In the genomic region with DNA sequence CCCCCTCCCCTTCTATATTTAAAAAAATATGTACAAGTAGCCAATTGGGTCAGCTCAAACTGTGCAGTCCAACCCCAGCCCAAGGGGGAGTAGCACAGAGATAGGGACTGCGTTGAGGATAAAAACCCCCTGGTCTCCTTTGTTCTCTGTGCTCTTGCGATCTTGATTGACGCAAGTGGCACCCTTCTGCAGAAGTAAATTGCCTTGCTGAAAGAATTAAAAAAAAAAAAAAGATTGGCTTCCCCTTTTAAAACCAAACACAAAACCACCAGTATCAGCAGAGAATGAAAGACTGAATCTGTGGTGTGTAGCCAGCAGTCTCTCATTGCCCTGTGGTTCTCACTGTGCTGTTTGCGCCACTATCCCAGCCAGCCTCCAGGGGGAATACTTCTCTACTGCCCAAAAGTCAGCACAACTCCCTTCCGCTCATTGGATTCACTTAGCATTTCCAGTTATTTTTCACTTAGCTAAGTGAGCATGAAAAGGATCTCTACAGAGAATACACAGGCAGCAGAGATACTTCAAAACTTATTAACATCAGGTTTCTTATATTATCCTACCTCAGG, we compare ENCODE assay signal across 17 cellular contexts. TPM values are rescaled to one million over a fixed set of nuclear protein-coding genes. Genes with fewer than 3 reads are reported as not detected.
DNase-seq lines count a peak whose midpoint lies in the region; ATAC-seq and TF ChIP-seq lines count a peak whose summit lies in the region.
"Had no signal": no experiment of that assay in that cellular context is flagged by ENCODE, and none has a peak within 500 bp of the region (broad histone marks: within the 10 kb centered on the region; RNA-seq: fewer than 3 reads in every experiment).

No MANE protein-coding gene starts in this region.

- H3K4me3 ChIP-seq in DND-41 (ENCODE audit: low read depth in 1 of 2, low read length in 2 of 2) (no peak overlapping the region; a peak in 1 of 4 replicates), Karpas-422 (ENCODE audit: low read length) (no peak overlapping the region), choroid plexus epithelial cell (ENCODE audit: low read depth, low read length) (no peak overlapping the region), stomach (no peak overlapping the region), tibial nerve (no peak overlapping the region)
- H3K4me3 ChIP-seq: PC-9 had no signal

- no peak for TF ChIP-seq POLR2A in stomach (IDR thresholded peaks at IDR 0.05)
- TF ChIP-seq POLR2A in tibial nerve (IDR thresholded peaks at IDR 0.05): no peak

- TF ChIP-seq EP300 in stomach (IDR thresholded peaks at IDR 0.05): no peak
- TF ChIP-seq EP300 in tibial nerve (IDR thresholded peaks at IDR 0.05): no peak

- no peaks in the 10 kb centered on the region for H3K9me2 ChIP-seq in Karpas-422 (replicated peaks; ENCODE audit: insufficient read depth, low read length)

- peaks cover 6 to 29% (median 18%) of the 10 kb centered on the region in 7 donors for H3K9me3 Mint-ChIP-seq in naive B cell

- H3K4me2 ChIP-seq in DND-41 (ENCODE audit: insufficient read depth, low read length) (no peak overlapping the region), Karpas-422 (ENCODE audit: low read depth, low read length, poor library complexity, severe bottlenecking) (no peak overlapping the region)
- H3K4me2 ChIP-seq: PC-9 had no signal

- ATAC-seq in DND-41 (ENCODE audit: insufficient read depth, low read depth) (no peak), naive B cell (ENCODE audit: low read depth in 2 of 2) (no peak)
- ATAC-seq: activated CD8-positive, alpha-beta T cell treated with anti-CD3 and anti-CD28 coated beads, Interleukin-2, amount 10 ng/mL, durations not matched to agents 7 days and 5 days; sciatic nerve had no signal

- TF ChIP-seq CTCF in DND-41 (IDR thresholded peaks at IDR 0.05; ENCODE audit: borderline replicate concordance, extremely low read depth, low read length, poor library complexity, severe bottlenecking) (peak; percentile 14), choroid plexus epithelial cell (conservative IDR thresholded peaks at IDR 0.05; ENCODE audit: low read depth, low read length) (peak; percentile 26), stomach (IDR thresholded peaks at IDR 0.05) (no peak), tibial nerve (IDR thresholded peaks at IDR 0.05) (no peak)

- peaks cover 39 to 49% (median 43%) of the 10 kb centered on the region in 3 donors for H3K4me1 Mint-ChIP-seq in naive B cell

- H3K79me2 ChIP-seq in DND-41 (ENCODE audit: insufficient read depth, low read length) (no peaks in the 10 kb centered on the region), Karpas-422 (ENCODE audit: low read length) (peaks cover 72% of the 10 kb centered on the region)

- no peak overlapping the region for H3K27ac ChIP-seq in DND-41 (ENCODE audit: low read length)
- no peak overlapping the region for H3K27ac ChIP-seq in Karpas-422 (ENCODE audit: low read length)
- H3K27ac ChIP-seq in stomach: no peak overlapping the region
- no peak overlapping the region for H3K27ac ChIP-seq in tibial nerve
- H3K27ac ChIP-seq: PC-9 had no signal

- H4K20me1 ChIP-seq in DND-41 (ENCODE audit: insufficient read depth, low read length) (no peaks in the 10 kb centered on the region), Karpas-422 (ENCODE audit: insufficient read depth, low read depth, low read length) (no peaks in the 10 kb centered on the region)

- H3K9ac ChIP-seq in DND-41 (ENCODE audit: low read depth, low read length) (no peak overlapping the region), Karpas-422 (ENCODE audit: low read length) (no peak overlapping the region)

- H2AFZ ChIP-seq in DND-41 (ENCODE audit: low read depth, low read length) (no peak overlapping the region), Karpas-422 (ENCODE audit: low read length) (no peak overlapping the region)
- H2AFZ ChIP-seq: PC-9 had no signal

- no peak for DNase-seq in DND-41
- peak; percentile 48 for DNase-seq in Karpas-422
- no peak for DNase-seq in choroid plexus epithelial cell (ENCODE audit: low read depth)
- DNase-seq in naive B cell: no peak
- no peak for DNase-seq in 8988T
- DNase-seq in stomach: no peak
- DNase-seq in tibial nerve (ENCODE audit: low spot score in 2 of 2): no peak
- DNase-seq in GDM1 (lab: John Stamatoyannopoulos, UW): no peak
- DNase-seq: activated CD8-positive, alpha-beta T cell treated with anti-CD3 and anti-CD28 coated beads, Interleukin-2, amount 10 ng/mL, durations not matched to agents 7 days and 5 days; Calu3; HCEC 1CT; NCI-H2029; PC-9; substantia nigra; T-helper 9 cell had no signal

- peaks cover 44 to 49% of the 10 kb centered on the region in 2 donors for H3K36me3 Mint-ChIP-seq in naive B cell

- H3K36me3 ChIP-seq in DND-41 (ENCODE audit: insufficient read depth, low read length) (0 out of 2 replicates have a peak, but pooled peaks cover 4% of the 10 kb centered on the region), Karpas-422 (ENCODE audit: insufficient read depth, low read length) (no peaks in the 10 kb centered on the region), stomach (peaks cover 0 to 11% (median 0%) of the 10 kb centered on the region in 4 donors), tibial nerve (peaks cover 0 to 23% (median 0%) of the 10 kb centered on the region in 3 donors)

- H3K27ac Mint-ChIP-seq in naive B cell: peak overlapping the region in 4 of 6 donors; percentile 24 to 79 (median 58)
- H3K27ac Mint-ChIP-seq: activated CD8-positive, alpha-beta T cell treated with anti-CD3 and anti-CD28 coated beads, Interleukin-2, amount 10 ng/mL, durations not matched to agents 7 days and 5 days had no signal

- H3K4me1 ChIP-seq in DND-41 (ENCODE audit: insufficient read depth, low read length): peaks cover 9% of the 10 kb centered on the region
- peaks cover 8% of the 10 kb centered on the region for H3K4me1 ChIP-seq in Karpas-422 (ENCODE audit: low read length)
- H3K4me1 ChIP-seq in stomach: peaks cover 15 to 34% (median 25%) of the 10 kb centered on the region in 4 donors
- H3K4me1 ChIP-seq in tibial nerve: no peaks in the 10 kb centered on the region

- H3K4me3 Mint-ChIP-seq in naive B cell: peak overlapping the region in 1 of 8 donors; percentile 36
- H3K4me3 Mint-ChIP-seq: activated CD8-positive, alpha-beta T cell treated with anti-CD3 and anti-CD28 coated beads, Interleukin-2, amount 10 ng/mL, durations not matched to agents 7 days and 5 days; central memory CD8-positive, alpha-beta T cell had no signal

- intact Hi-C loops in stomach (cut with DNase I; ENCODE audit: low total_unique reads): no loop called here

- 95 to 99% (median 98%) methylated on average over 5 of the region's 5 CpGs for WGBS in stomach, 5 donors
- 97 to 99% methylated on average over 5 of the region's 5 CpGs for WGBS in tibial nerve, 2 donors

- no peaks in the 10 kb centered on the region for H3K27me3 Mint-ChIP-seq in naive B cell
- H3K27me3 Mint-ChIP-seq: central memory CD8-positive, alpha-beta T cell had no signal

- H3K27me3 ChIP-seq in DND-41 (ENCODE audit: insufficient read depth, low read length, poor library complexity) (no peaks in the 10 kb centered on the region), Karpas-422 (ENCODE audit: low read length) (no peaks in the 10 kb centered on the region), stomach (no peaks in the 10 kb centered on the region), tibial nerve (no peaks in the 10 kb centered on the region)

- H3K9me3 ChIP-seq in DND-41 (ENCODE audit: insufficient read depth, low read length, severe bottlenecking) (peaks cover 17% of the 10 kb centered on the region), Karpas-422 (ENCODE audit: low read length) (no peaks in the 10 kb centered on the region), stomach (peaks cover 0 to 7% (median 2%) of the 10 kb centered on the region in 4 donors), tibial nerve (peaks cover 0 to 13% (median 0%) of the 10 kb centered on the region in 4 donors)

RNA-seq across cellular contexts. Expression of a gene that starts 29.7 kb away (rescaled TPM):
- total RNA-seq in Karpas-422 (2014; rRNA removed; shearing (Covaris generic); ENCODE audit: low replicate concordance): 57.2 and 91.6 TPM in 2 replicates
- polyA plus RNA-seq in naive B cell (ENCODE audit: low read depth in 6 of 6) (10 to 100 TPM; 53.2 to 65.9 (median 55.0) TPM), stomach (10 to 100 TPM in 2 of 3 donors, 1 to 10 TPM in 1; 8.4 to 15.7 (median 12.3) TPM)
- total RNA-seq in stomach (10 to 100 TPM; 21.0 to 69.4 (median 43.9) TPM), tibial nerve (10 to 100 TPM; 26.1 to 38.1 (median 31.9) TPM)

Comparison
In these comparisons a context has a peak if more than half of its experiments do, and no peak if none do; other contexts are left out.
1. CTCF ChIP-seq: peak in DND-41 (single experiment) and choroid plexus epithelial cell (single experiment); none in stomach (0 of 7) and tibial nerve (0 of 5).